17 cellular contexts compared by ENCODE assay signal in the genomic region with DNA sequence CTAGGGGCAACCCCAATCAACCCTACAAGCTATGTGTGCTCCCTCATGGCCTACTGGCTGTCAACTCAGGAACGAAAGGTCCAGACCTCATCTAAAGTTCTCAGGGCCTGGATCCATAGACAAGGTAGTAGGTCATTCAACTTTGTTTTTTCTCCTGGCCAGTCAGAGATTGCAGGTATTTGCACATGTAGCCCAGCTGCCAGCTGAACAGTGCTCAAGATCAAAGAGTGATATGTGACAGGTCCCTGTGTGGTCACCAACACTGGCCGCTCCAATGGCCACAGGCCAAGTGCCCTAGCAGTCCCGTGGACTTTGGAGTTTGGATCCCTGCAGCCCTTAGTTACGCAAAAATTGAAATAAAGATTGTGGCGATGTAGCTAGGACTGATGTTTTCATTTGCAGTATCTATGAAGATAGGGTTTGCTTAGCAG.
A peak's percentile ranks its signal among the peaks of the same experiment; 100 is the strongest.
DNase-seq lines count a peak whose midpoint lies in the region; ATAC-seq and TF ChIP-seq lines count a peak whose summit lies in the region.
"Had no signal": no experiment of that assay in that cellular context is flagged by ENCODE, and none has a peak within 500 bp of the region (broad histone marks: within the 10 kb centered on the region; RNA-seq: fewer than 3 reads in every experiment).

No MANE protein-coding gene starts in this region.

- DNase-seq in HuH-7 (ENCODE audit: low spot score) (peak; percentile 43), hepatocyte (ENCODE audit: low spot score) (peak; percentile 67), mucosa of gallbladder (ENCODE audit: low spot score) (peak; percentile 86), RPMI8226 (no peak)
- DNase-seq in activated naive CD4-positive, alpha-beta T cell treated with anti-CD3 and anti-CD28 coated beads, Interleukin-2, amount 10 ng/mL, durations not matched to agents 7 days and 5 days: no peak
- DNase-seq in activated CD8-positive, alpha-beta memory T cell treated with anti-CD3 and anti-CD28 coated beads, Interleukin-2, amount 50 U/mL, for 48 hours: no peak
- DNase-seq: BE2C; CD4-positive, alpha-beta memory T cell; DMS153; DMS79 treated with DMSO at 0.1 percent for 48 hours; EL; IMR-90 had no signal

- H3K27ac ChIP-seq in hepatocyte: no peak overlapping the region
- H3K27ac ChIP-seq: A549, C4-2B had no signal

- ATAC-seq in HG02870 (IDR thresholded peaks at IDR 0.05; ENCODE audit: unreplicated experiment): no peak
- ATAC-seq: A549, GM23338 had no signal

- H3K9me2 ChIP-seq in hepatocyte (replicated peaks; ENCODE audit: insufficient read depth): no peaks in the 10 kb centered on the region

- no peak overlapping the region for H3K27ac Mint-ChIP-seq in activated naive CD4-positive, alpha-beta T cell treated with anti-CD3 and anti-CD28 coated beads, Interleukin-2, amount 10 ng/mL, durations not matched to agents 7 days and 5 days
- H3K27ac Mint-ChIP-seq: CD4-positive, alpha-beta memory T cell; GM23338 had no signal

- no peaks in the 10 kb centered on the region for H3K4me1 ChIP-seq in hepatocyte (ENCODE audit: insufficient read depth)
- H3K4me1 ChIP-seq: BE2C, HAP-1 had no signal

- no peaks in the 10 kb centered on the region for H3K9me3 Mint-ChIP-seq in activated naive CD4-positive, alpha-beta T cell treated with anti-CD3 and anti-CD28 coated beads, Interleukin-2, amount 10 ng/mL, durations not matched to agents 7 days and 5 days
- H3K9me3 Mint-ChIP-seq: CD4-positive, alpha-beta memory T cell; GM23338 had no signal

- H3K9me3 ChIP-seq in hepatocyte (ENCODE audit: low read depth): no peaks in the 10 kb centered on the region
- H3K9me3 ChIP-seq: A549, BE2C, HAP-1 had no signal

- no peaks in the 10 kb centered on the region for H3K27me3 ChIP-seq in hepatocyte
- H3K27me3 ChIP-seq: BE2C had no signal

- CTCF ChIA-PET in activated naive CD4-positive, alpha-beta T cell treated with anti-CD3 and anti-CD28 coated beads, Interleukin-2, amount 10 ng/mL, durations not matched to agents 7 days and 5 days (lab: Charles Lee): no interaction called here

- H3K4me3 ChIP-seq in hepatocyte: no peak overlapping the region
- H3K4me3 ChIP-seq: A549, GM23338, HAP-1 had no signal

- 81% methylated on average over 5 of the region's 5 CpGs for WGBS in hepatocyte (ENCODE audit: low lambda C conversion rate, missing lambda C conversion rate)

- H3K79me2 ChIP-seq in hepatocyte: no peaks in the 10 kb centered on the region

- no peak overlapping the region for H3K4me2 ChIP-seq in hepatocyte
- H3K4me2 ChIP-seq: A549, GM23338 had no signal

- no peaks in the 10 kb centered on the region for H3K36me3 Mint-ChIP-seq in activated naive CD4-positive, alpha-beta T cell treated with anti-CD3 and anti-CD28 coated beads, Interleukin-2, amount 10 ng/mL, durations not matched to agents 7 days and 5 days
- H3K36me3 Mint-ChIP-seq: CD4-positive, alpha-beta memory T cell had no signal

- TF ChIP-seq CTCF in hepatocyte (IDR thresholded peaks at IDR 0.05; ENCODE audit: poor library complexity): no peak

- no peaks in the 10 kb centered on the region for H4K20me1 ChIP-seq in hepatocyte (ENCODE audit: insufficient read depth, poor library complexity, severe bottlenecking)

- H3K4me1 Mint-ChIP-seq in activated naive CD4-positive, alpha-beta T cell treated with anti-CD3 and anti-CD28 coated beads, Interleukin-2, amount 10 ng/mL, durations not matched to agents 7 days and 5 days: no peaks in the 10 kb centered on the region

- H3K4me3 Mint-ChIP-seq in activated naive CD4-positive, alpha-beta T cell treated with anti-CD3 and anti-CD28 coated beads, Interleukin-2, amount 10 ng/mL, durations not matched to agents 7 days and 5 days: no peak overlapping the region
- H3K4me3 Mint-ChIP-seq: CD4-positive, alpha-beta memory T cell; GM23338 had no signal

- no peaks in the 10 kb centered on the region for H3K36me3 ChIP-seq in hepatocyte (replicated peaks; ENCODE audit: insufficient read depth, low read depth)
- H3K36me3 ChIP-seq: BE2C, HAP-1 had no signal

- H2AFZ ChIP-seq in hepatocyte: no peak overlapping the region
- H2AFZ ChIP-seq: GM23338 had no signal

- peaks cover 21% of the 10 kb centered on the region for H3K27me3 Mint-ChIP-seq in activated naive CD4-positive, alpha-beta T cell treated with anti-CD3 and anti-CD28 coated beads, Interleukin-2, amount 10 ng/mL, durations not matched to agents 7 days and 5 days

Comparison
In these comparisons a context has a peak if more than half of its experiments do, and no peak if none do; other contexts are left out.
1. DNase-seq: peak in HuH-7 (single experiment), hepatocyte (single experiment) and mucosa of gallbladder (single experiment); none in RPMI8226 (single experiment), activated naive CD4-positive, alpha-beta T cell treated with anti-CD3 and anti-CD28 coated beads, Interleukin-2, amount 10 ng/mL, durations not matched to agents 7 days and 5 days (single experiment) and activated CD8-positive, alpha-beta memory T cell treated with anti-CD3 and anti-CD28 coated beads, Interleukin-2, amount 50 U/mL, for 48 hours (single experiment).